27 cellular contexts compared by ENCODE assay signal in genomic region chr3:102688556-102688930, GRCh38.
"Had no signal": no experiment of that assay in that cellular context is flagged by ENCODE, and none has a peak within 500 bp of the region (broad histone marks: within the 10 kb centered on the region; RNA-seq: fewer than 3 reads in every experiment).

No MANE protein-coding gene starts in this region.

- H3K27ac Mint-ChIP-seq: activated CD4-positive, alpha-beta memory T cell treated with anti-CD3 and anti-CD28 coated beads, Interleukin-2, amount 10 ng/mL, durations not matched to agents 7 days and 5 days; activated CD4-positive, alpha-beta T cell treated with anti-CD3 and anti-CD28 coated beads, Interleukin-2, amount 10 ng/mL, durations not matched to agents 7 days and 5 days; activated naive CD4-positive, alpha-beta T cell treated with anti-CD3 and anti-CD28 coated beads, Interleukin-2, amount 10 ng/mL, durations not matched to agents 7 days and 5 days; activated naive CD4-positive, alpha-beta T cell treated with anti-CD3 and anti-CD28 coated beads, Interleukin-2, amount 50 U/mL, for 72 hours; activated naive CD8-positive, alpha-beta T cell treated with anti-CD3 and anti-CD28 coated beads, Interleukin-2, amount 10 ng/mL, durations not matched to agents 7 days and 5 days; activated T-cell treated with anti-CD3 and anti-CD28 coated beads, Interleukin-2, amount 50 U/mL, for 24 hours; activated T-cell treated with anti-CD3 and anti-CD28 coated beads, Interleukin-2, amount 50 U/mL, for 72 hours; dendritic cell treated with granulocyte-macrophage colony-stimulating factor and Interleukin-4, amounts not matched to agents 40 ng/mL and 50 ng/mL, for 4 days had no signal

- H3K27me3 Mint-ChIP-seq: activated naive CD4-positive, alpha-beta T cell treated with anti-CD3 and anti-CD28 coated beads, Interleukin-2, amount 10 ng/mL, durations not matched to agents 7 days and 5 days; activated naive CD8-positive, alpha-beta T cell treated with anti-CD3 and anti-CD28 coated beads, Interleukin-2, amount 10 ng/mL, durations not matched to agents 7 days and 5 days; dendritic cell treated with granulocyte-macrophage colony-stimulating factor and Interleukin-4, amounts not matched to agents 40 ng/mL and 50 ng/mL, for 4 days had no signal

- H3K9me3 Mint-ChIP-seq: activated CD4-positive, alpha-beta memory T cell treated with anti-CD3 and anti-CD28 coated beads, Interleukin-2, amount 10 ng/mL, durations not matched to agents 7 days and 5 days; activated CD4-positive, alpha-beta T cell treated with anti-CD3 and anti-CD28 coated beads, Interleukin-2, amount 10 ng/mL, durations not matched to agents 7 days and 5 days; activated naive CD4-positive, alpha-beta T cell treated with anti-CD3 and anti-CD28 coated beads, Interleukin-2, amount 10 ng/mL, durations not matched to agents 7 days and 5 days; activated naive CD4-positive, alpha-beta T cell treated with anti-CD3 and anti-CD28 coated beads, Interleukin-2, amount 50 U/mL, for 72 hours; activated naive CD8-positive, alpha-beta T cell treated with anti-CD3 and anti-CD28 coated beads, Interleukin-2, amount 10 ng/mL, durations not matched to agents 7 days and 5 days; activated T-cell treated with anti-CD3 and anti-CD28 coated beads, Interleukin-2, amount 50 U/mL, for 24 hours; activated T-cell treated with anti-CD3 and anti-CD28 coated beads, Interleukin-2, amount 50 U/mL, for 72 hours; central memory CD8-positive, alpha-beta T cell; dendritic cell treated with granulocyte-macrophage colony-stimulating factor and Interleukin-4, amounts not matched to agents 40 ng/mL and 50 ng/mL, for 4 days had no signal

- H3K27ac ChIP-seq: brain microvascular endothelial cell, coronary artery, dorsolateral prefrontal cortex, esophagus muscularis mucosa, foreskin keratinocyte, gastrocnemius medialis had no signal

- H3K4me3 ChIP-seq: coronary artery, dorsolateral prefrontal cortex, esophagus muscularis mucosa, gastrocnemius medialis had no signal

- H3K27me3 ChIP-seq: brain microvascular endothelial cell, esophagus muscularis mucosa, gastrocnemius medialis had no signal

- ATAC-seq: activated naive CD4-positive, alpha-beta T cell treated with anti-CD3 and anti-CD28 coated beads, Interleukin-2, amount 50 U/mL, for 72 hours; activated T-cell treated with anti-CD3 and anti-CD28 coated beads, Interleukin-2, amount 50 U/mL, for 72 hours; foreskin keratinocyte; gastrocnemius medialis had no signal

- H3K36me3 Mint-ChIP-seq: activated naive CD4-positive, alpha-beta T cell treated with anti-CD3 and anti-CD28 coated beads, Interleukin-2, amount 10 ng/mL, durations not matched to agents 7 days and 5 days; activated naive CD4-positive, alpha-beta T cell treated with anti-CD3 and anti-CD28 coated beads, Interleukin-2, amount 50 U/mL, for 72 hours; activated naive CD8-positive, alpha-beta T cell treated with anti-CD3 and anti-CD28 coated beads, Interleukin-2, amount 10 ng/mL, durations not matched to agents 7 days and 5 days had no signal

- DNase-seq: activated CD4-positive, alpha-beta memory T cell treated with anti-CD3 and anti-CD28 coated beads, Interleukin-2, amount 10 ng/mL, durations not matched to agents 7 days and 5 days; activated CD4-positive, alpha-beta T cell treated with anti-CD3 and anti-CD28 coated beads for 1 hour; activated CD4-positive, alpha-beta T cell treated with anti-CD3 and anti-CD28 coated beads for 4 hours; activated CD4-positive, alpha-beta T cell treated with anti-CD3 and anti-CD28 coated beads, Interleukin-2, amount 10 ng/mL, durations not matched to agents 7 days and 5 days; activated CD4-positive, alpha-beta T cell treated with anti-CD3 and anti-CD28 coated beads, Interleukin-2, amount 50 U/mL, for 4 hours; activated CD8-positive, alpha-beta memory T cell treated with anti-CD3 and anti-CD28 coated beads, Interleukin-2, amount 50 U/mL, for 48 hours; activated gamma-delta T cell; activated naive CD4-positive, alpha-beta T cell; activated naive CD4-positive, alpha-beta T cell treated with anti-CD3 and anti-CD28 coated beads, Interleukin-2, amount 10 ng/mL, durations not matched to agents 7 days and 5 days; activated naive CD8-positive, alpha-beta T cell treated with anti-CD3 and anti-CD28 coated beads, Interleukin-2, amount 10 ng/mL, durations not matched to agents 7 days and 5 days; activated T-cell treated with anti-CD3 and anti-CD28 coated beads for 4 hours; activated T-cell treated with anti-CD3 and anti-CD28 coated beads, Interleukin-2, amount 50 U/mL, for 24 hours; activated T-cell treated with anti-CD3 and anti-CD28 coated beads, Interleukin-2, amount 50 U/mL, for 72 hours; anterior cingulate cortex; brain microvascular endothelial cell; dorsolateral prefrontal cortex; effector memory CD4-positive, alpha-beta T cell; erythroblast; foreskin keratinocyte; gastrocnemius medialis; glutamatergic neuron; T-helper 2 cell had no signal

- H3K4me1 Mint-ChIP-seq: activated CD4-positive, alpha-beta memory T cell treated with anti-CD3 and anti-CD28 coated beads, Interleukin-2, amount 10 ng/mL, durations not matched to agents 7 days and 5 days; activated CD4-positive, alpha-beta T cell treated with anti-CD3 and anti-CD28 coated beads, Interleukin-2, amount 10 ng/mL, durations not matched to agents 7 days and 5 days; activated naive CD4-positive, alpha-beta T cell treated with anti-CD3 and anti-CD28 coated beads, Interleukin-2, amount 10 ng/mL, durations not matched to agents 7 days and 5 days; activated naive CD8-positive, alpha-beta T cell treated with anti-CD3 and anti-CD28 coated beads, Interleukin-2, amount 10 ng/mL, durations not matched to agents 7 days and 5 days; central memory CD8-positive, alpha-beta T cell had no signal

- H3K4me1 ChIP-seq: esophagus muscularis mucosa, foreskin keratinocyte, gastrocnemius medialis had no signal

- H3K9me3 ChIP-seq: esophagus muscularis mucosa, gastrocnemius medialis had no signal

- H3K36me3 ChIP-seq: brain microvascular endothelial cell, esophagus muscularis mucosa, gastrocnemius medialis had no signal

- H3K4me3 Mint-ChIP-seq: activated CD4-positive, alpha-beta memory T cell treated with anti-CD3 and anti-CD28 coated beads, Interleukin-2, amount 10 ng/mL, durations not matched to agents 7 days and 5 days; activated CD4-positive, alpha-beta T cell treated with anti-CD3 and anti-CD28 coated beads, Interleukin-2, amount 10 ng/mL, durations not matched to agents 7 days and 5 days; activated naive CD4-positive, alpha-beta T cell treated with anti-CD3 and anti-CD28 coated beads, Interleukin-2, amount 10 ng/mL, durations not matched to agents 7 days and 5 days; activated naive CD8-positive, alpha-beta T cell treated with anti-CD3 and anti-CD28 coated beads, Interleukin-2, amount 10 ng/mL, durations not matched to agents 7 days and 5 days; activated T-cell treated with anti-CD3 and anti-CD28 coated beads, Interleukin-2, amount 50 U/mL, for 24 hours; activated T-cell treated with anti-CD3 and anti-CD28 coated beads, Interleukin-2, amount 50 U/mL, for 72 hours; central memory CD8-positive, alpha-beta T cell; dendritic cell treated with granulocyte-macrophage colony-stimulating factor and Interleukin-4, amounts not matched to agents 40 ng/mL and 50 ng/mL, for 4 days had no signal
